Comparison of ENCODE assay signal across 1 cellular context in the genomic region with DNA sequence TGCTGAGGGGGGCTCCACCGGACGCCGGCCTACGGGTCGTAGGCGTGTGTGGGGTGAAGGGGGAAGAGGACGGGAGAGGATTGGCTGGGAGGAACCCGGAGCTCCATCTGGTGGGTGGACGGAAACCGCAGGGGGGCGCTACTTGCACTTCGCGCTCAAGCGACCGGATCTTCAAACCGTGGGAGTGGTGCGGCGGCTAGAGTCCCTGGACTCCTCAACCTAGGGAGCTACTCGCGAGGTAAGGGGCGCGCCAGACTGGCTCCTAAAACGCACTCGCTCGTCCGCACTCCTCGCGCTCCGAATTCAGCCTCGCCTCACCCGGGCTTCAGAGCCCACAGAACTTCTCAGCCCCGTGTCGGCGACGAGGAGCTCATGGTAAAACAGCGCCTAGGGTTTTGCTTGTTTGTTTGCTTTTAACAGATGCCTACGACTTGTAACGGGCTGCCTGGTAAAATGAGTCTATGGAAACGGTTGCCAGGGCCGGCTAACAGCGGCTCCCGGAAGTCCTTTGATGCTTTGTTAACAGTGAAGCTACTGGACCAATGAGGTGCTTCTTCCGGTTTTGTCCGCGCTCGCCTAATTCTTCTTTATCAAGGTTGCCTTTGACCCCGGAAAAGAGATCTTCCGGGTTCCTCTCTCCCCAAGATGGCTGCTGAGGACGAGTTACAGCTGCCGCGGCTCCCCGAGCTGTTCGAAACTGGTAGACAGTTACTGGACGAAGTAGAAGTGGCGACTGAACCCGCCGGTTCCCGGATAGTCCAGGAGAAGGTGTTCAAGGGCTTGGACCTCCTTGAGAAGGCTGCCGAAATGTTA.
TF ChIP-seq lines count a peak whose summit lies in the region.

TSS of gene IGBP1 (plus strand) at position 145 of the 813 bp plus-strand sequence. CDS start at position 646, 501 bp downstream.

TF ChIP-seq in GM23338, 12 proteins besides CTCF, POLR2A, EP300 and RAD21:
- TF ChIP-seq ZNF462 (CRISPR knock-in tag; IDR thresholded peaks at IDR 0.05) = no peak
- TF ChIP-seq ZNF331 (CRISPR knock-in tag; IDR thresholded peaks at IDR 0.05; ENCODE audit: low read depth) = no peak
- TF ChIP-seq REST (IDR thresholded peaks at IDR 0.05; ENCODE audit: unreplicated experiment) = no peak
- no peak for TF ChIP-seq STAT1 (IDR thresholded peaks at IDR 0.05; ENCODE audit: unreplicated experiment)
- TF ChIP-seq POLR2AphosphoS5 (IDR thresholded peaks at IDR 0.05; ENCODE audit: low read depth) = no peak
- no peak for TF ChIP-seq EZH2phosphoT487 (IDR thresholded peaks at IDR 0.05; ENCODE audit: unreplicated experiment)
